Comparison of ENCODE assay signal across 1 cellular context in the genomic region with DNA sequence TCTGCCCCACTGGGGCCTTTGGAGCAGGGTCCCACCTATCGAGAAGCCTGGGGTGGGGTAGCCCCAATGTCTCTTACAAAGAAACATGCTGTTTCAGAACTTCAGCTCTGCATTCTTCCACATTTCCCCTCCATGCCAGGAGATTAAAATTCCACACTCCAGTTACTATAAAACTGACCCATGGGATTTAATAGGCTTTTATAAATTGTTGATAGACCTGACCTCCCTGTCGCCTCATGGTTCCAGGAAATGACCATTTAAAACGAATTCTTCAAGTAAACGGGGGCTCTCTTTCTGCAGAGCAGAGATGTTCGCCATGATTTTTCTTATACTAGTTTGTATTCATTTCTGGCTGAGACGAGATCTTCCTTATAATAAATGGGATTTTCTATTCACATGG.
TF ChIP-seq lines count a peak whose summit lies in the region.

No MANE protein-coding gene starts in this region.

TF ChIP-seq in IMR-90, 13 proteins besides CTCF, POLR2A, EP300 and RAD21:
- no peak for TF ChIP-seq MXI1 (IDR thresholded peaks at IDR 0.05; ENCODE audit: borderline replicate concordance, low read depth, low read length)
- TF ChIP-seq MAZ (IDR thresholded peaks at IDR 0.05; ENCODE audit: borderline replicate concordance, low read depth, low read length), result no peak
- TF ChIP-seq, protein P1, sequence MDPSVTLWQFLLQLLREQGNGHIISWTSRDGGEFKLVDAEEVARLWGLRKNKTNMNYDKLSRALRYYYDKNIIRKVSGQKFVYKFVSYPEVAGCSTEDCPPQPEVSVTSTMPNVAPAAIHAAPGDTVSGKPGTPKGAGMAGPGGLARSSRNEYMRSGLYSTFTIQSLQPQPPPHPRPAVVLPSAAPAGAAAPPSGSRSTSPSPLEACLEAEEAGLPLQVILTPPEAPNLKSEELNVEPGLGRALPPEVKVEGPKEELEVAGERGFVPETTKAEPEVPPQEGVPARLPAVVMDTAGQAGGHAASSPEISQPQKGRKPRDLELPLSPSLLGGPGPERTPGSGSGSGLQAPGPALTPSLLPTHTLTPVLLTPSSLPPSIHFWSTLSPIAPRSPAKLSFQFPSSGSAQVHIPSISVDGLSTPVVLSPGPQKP (IDR thresholded peaks at IDR 0.05; ENCODE audit: borderline replicate concordance, low read depth, low read length), result no peak
- no peak for TF ChIP-seq CHD1 (IDR thresholded peaks at IDR 0.05; ENCODE audit: low read depth, low read length)
- no peak for TF ChIP-seq RFX5 (IDR thresholded peaks at IDR 0.05; ENCODE audit: low read depth, low read length)
- no peak for TF ChIP-seq SMC3 (IDR thresholded peaks at IDR 0.05; ENCODE audit: low read depth, low read length)
